Comparison of ENCODE assay signal across 2 cellular contexts in genomic region chr7:73612598-73613269, GRCh38.
TF ChIP-seq lines count a peak whose summit lies in the region.

No MANE protein-coding gene starts in this region.

TF ChIP-seq in H1, 55 proteins besides CTCF, POLR2A, EP300 and RAD21:
- TF ChIP-seq TBP (IDR thresholded peaks at IDR 0.05; ENCODE audit: low read depth, low read length), result no peak
- TF ChIP-seq JUND (IDR thresholded peaks at IDR 0.05; ENCODE audit: low read length), result no peak
- no peak for TF ChIP-seq YY1 (IDR thresholded peaks at IDR 0.05; ENCODE audit: low read depth, low read length)
- TF ChIP-seq SRF (IDR thresholded peaks at IDR 0.05; ENCODE audit: low read depth, low read length), result peak; percentile 44; the same call in 1 of the 2 replicates
- no peak for TF ChIP-seq BRCA1 (IDR thresholded peaks at IDR 0.05; ENCODE audit: low read depth, low read length)
- no peak for TF ChIP-seq GABPA (IDR thresholded peaks at IDR 0.05; ENCODE audit: borderline replicate concordance, insufficient read depth, low read length)
- TF ChIP-seq TEAD4 (IDR thresholded peaks at IDR 0.05; ENCODE audit: low read depth, low read length), result no peak

TF ChIP-seq in GM12891, 5 proteins besides CTCF, POLR2A, EP300 and RAD21:
- TF ChIP-seq TAF1 (IDR thresholded peaks at IDR 0.05; ENCODE audit: low read depth, low read length), result no peak
- TF ChIP-seq POU2F2 (IDR thresholded peaks at IDR 0.05; ENCODE audit: low read depth, low read length), result no peak
- TF ChIP-seq PAX5 (IDR thresholded peaks at IDR 0.05; ENCODE audit: insufficient read depth, low read length, severe bottlenecking), result no peak
- TF ChIP-seq POLR2AphosphoS5 (IDR thresholded peaks at IDR 0.05; ENCODE audit: low read depth, low read length), result no peak
- TF ChIP-seq SPI1 (IDR thresholded peaks at IDR 0.05; ENCODE audit: low read depth, low read length), result no peak
